Comparison of ENCODE assay signal across 8 cellular contexts in genomic region chr19:29714371-29714952, GRCh38. TPM values are rescaled to one million over a fixed set of nuclear protein-coding genes. Genes with fewer than 3 reads are reported as not detected.
DNase-seq lines count a peak whose midpoint lies in the region; ATAC-seq lines count a peak whose summit lies in the region.

No MANE protein-coding gene starts in this region.

- peak overlapping the region; percentile 76 for H3K4me3 ChIP-seq in ectodermal cell (ENCODE audit: insufficient read depth, low read depth, low read length)
- peak overlapping the region; percentile 95 for H3K4me3 ChIP-seq in naive thymus-derived CD4-positive, alpha-beta T cell (ENCODE audit: low read length)

- peaks cover 19% of the 10 kb centered on the region for H3K36me3 Mint-ChIP-seq in T-helper 1 cell treated with Interleukin-12 subunit alpha and Interleukin-12 subunit beta and Interleukin-4 antibody, amounts not matched to agents 30 μg/mL and 1 μg/mL, for 36 hours (ENCODE audit: low read depth)
- H3K36me3 Mint-ChIP-seq in naive thymus-derived CD4-positive, alpha-beta T cell = peaks cover 0 to 13% (median 0%) of the 10 kb centered on the region in 5 donors

- H3K4me1 ChIP-seq in ectodermal cell (ENCODE audit: control insufficient read depth, insufficient read depth, low read length) = peaks cover 14% of the 10 kb centered on the region
- H3K4me1 ChIP-seq in naive thymus-derived CD4-positive, alpha-beta T cell (ENCODE audit: control insufficient read depth in 2 of 2, insufficient read depth in 2 of 2, low read length in 2 of 2) = peaks cover 52 to 65% of the 10 kb centered on the region in 2 donors

- H3K27ac ChIP-seq in ectodermal cell (ENCODE audit: insufficient read depth, low read depth, low read length, poor library complexity, severe bottlenecking) = no peak overlapping the region
- peak overlapping the region; percentile 97 for H3K27ac ChIP-seq in naive thymus-derived CD4-positive, alpha-beta T cell (ENCODE audit: low read depth, low read length)

- no peaks in the 10 kb centered on the region for H3K9me3 Mint-ChIP-seq in T-helper 1 cell treated with Interleukin-12 subunit alpha and Interleukin-12 subunit beta and Interleukin-4 antibody, amounts not matched to agents 30 μg/mL and 1 μg/mL, for 36 hours
- peaks cover 0 to 2% (median 0%) of the 10 kb centered on the region in 11 donors for H3K9me3 Mint-ChIP-seq in naive thymus-derived CD4-positive, alpha-beta T cell

- peak in 3 of 9 donors; percentile 64 to 83 (median 81) for DNase-seq in naive thymus-derived CD4-positive, alpha-beta T cell
- DNase-seq in DMS53 (lab: John Stamatoyannopoulos, UW) (no peak), GOT3 (lab: John Stamatoyannopoulos, UW) (no peak), KG1 (lab: John Stamatoyannopoulos, UW) (no peak)

- peak; percentile 18 for ATAC-seq in GM18861 (IDR thresholded peaks at IDR 0.05; ENCODE audit: unreplicated experiment)
- peak; percentile 14 for ATAC-seq in HG02678 (IDR thresholded peaks at IDR 0.05; ENCODE audit: unreplicated experiment)
- peak; percentile 66 for ATAC-seq in naive thymus-derived CD4-positive, alpha-beta T cell

- no peaks in the 10 kb centered on the region for H3K27me3 ChIP-seq in ectodermal cell (ENCODE audit: control insufficient read depth, insufficient read depth, low read length, poor library complexity, severe bottlenecking)
- no peaks in the 10 kb centered on the region for H3K27me3 ChIP-seq in naive thymus-derived CD4-positive, alpha-beta T cell (ENCODE audit: control insufficient read depth in 2 of 2, insufficient read depth in 2 of 2, low read length in 2 of 2)

- no peaks in the 10 kb centered on the region for H3K9me3 ChIP-seq in ectodermal cell (ENCODE audit: control insufficient read depth, low read length)
- H3K9me3 ChIP-seq in naive thymus-derived CD4-positive, alpha-beta T cell (ENCODE audit: control insufficient read depth in 2 of 3, low read length in 3 of 3) = no peaks in the 10 kb centered on the region

- H3K4me1 Mint-ChIP-seq in T-helper 1 cell treated with Interleukin-12 subunit alpha and Interleukin-12 subunit beta and Interleukin-4 antibody, amounts not matched to agents 30 μg/mL and 1 μg/mL, for 36 hours (ENCODE audit: low read depth) = peaks cover 45% of the 10 kb centered on the region
- peaks cover 50 to 67% (median 64%) of the 10 kb centered on the region in 7 donors for H3K4me1 Mint-ChIP-seq in naive thymus-derived CD4-positive, alpha-beta T cell

- no peaks in the 10 kb centered on the region for H3K27me3 Mint-ChIP-seq in T-helper 1 cell treated with Interleukin-12 subunit alpha and Interleukin-12 subunit beta and Interleukin-4 antibody, amounts not matched to agents 30 μg/mL and 1 μg/mL, for 36 hours (ENCODE audit: low read depth)
- H3K27me3 Mint-ChIP-seq in naive thymus-derived CD4-positive, alpha-beta T cell = no peaks in the 10 kb centered on the region

- H3K4me3 Mint-ChIP-seq in T-helper 1 cell treated with Interleukin-12 subunit alpha and Interleukin-12 subunit beta and Interleukin-4 antibody, amounts not matched to agents 30 μg/mL and 1 μg/mL, for 36 hours = peak overlapping the region; percentile 99
- peak overlapping the region; percentile 72 to 92 (median 90) for H3K4me3 Mint-ChIP-seq in naive thymus-derived CD4-positive, alpha-beta T cell

- POLR2A ChIA-PET in naive thymus-derived CD4-positive, alpha-beta T cell (lab: Charles Lee) = interaction anchor here (0.7 to 9.1 kb wide), 14 partner anchors 10 to 227 kb away, joined by 3 to 198 read pairs (median 12); partner anchors contain the start of genes PLEKHF1, POP4 and URI1

- H3K27ac Mint-ChIP-seq in T-helper 1 cell treated with Interleukin-12 subunit alpha and Interleukin-12 subunit beta and Interleukin-4 antibody, amounts not matched to agents 30 μg/mL and 1 μg/mL, for 36 hours = peak overlapping the region; percentile 99
- H3K27ac Mint-ChIP-seq in naive thymus-derived CD4-positive, alpha-beta T cell = peak overlapping the region; percentile 85 to 99 (median 94)

- CTCF ChIA-PET in naive thymus-derived CD4-positive, alpha-beta T cell (lab: Charles Lee) = interaction anchor here (0.7 to 8.0 kb wide), 7 partner anchors 18 to 108 kb away, joined by 3 to 180 read pairs (median 39); partner anchors contain the start of genes PLEKHF1 and POP4

- 61 to 66% methylated on average over 12 of the region's 15 CpGs for WGBS in ectodermal cell, 2 experiments

- H3K36me3 ChIP-seq in ectodermal cell (ENCODE audit: control insufficient read depth, insufficient read depth, low read length) = no peaks in the 10 kb centered on the region
- H3K36me3 ChIP-seq in naive thymus-derived CD4-positive, alpha-beta T cell (ENCODE audit: control insufficient read depth in 2 of 3, insufficient read depth in 3 of 3, low read length in 3 of 3) = no peaks in the 10 kb centered on the region

- intact Hi-C loops in naive thymus-derived CD4-positive, alpha-beta T cell (cut with micrococcal nuclease) = loop anchor here (1.0 to 10.0 kb wide), 6 partner anchors 42 to 250 kb away; partner anchors contain the start of genes PLEKHF1 (in 1 of the 2) and VSTM2B (in 1 of the 2)

RNA-seq across cellular contexts. Expression of gene C19orf12, which starts 0.6 kb away (rescaled TPM):
- polyA plus RNA-seq in ectodermal cell (2013, experiment 1 of 4) = 29.7 TPM
- 31.6 TPM for polyA plus RNA-seq in ectodermal cell (2013, experiment 2 of 4)
- polyA plus RNA-seq in ectodermal cell (2013, experiment 3 of 4) = 25.5 TPM
- 27.8 TPM for polyA plus RNA-seq in ectodermal cell (2013, experiment 4 of 4)
- total RNA-seq in naive thymus-derived CD4-positive, alpha-beta T cell = 10 to 100 TPM; 19.8 to 51.5 (median 24.6) TPM
- 10 to 100 TPM; 17.6 to 23.3 TPM for polyA plus RNA-seq in naive thymus-derived CD4-positive, alpha-beta T cell

RNA-seq across cellular contexts. Expression of gene PLEKHF1, which starts 49.2 kb away (rescaled TPM):
- 0.56 TPM for polyA plus RNA-seq in ectodermal cell (2013, experiment 1 of 4)
- 0.41 TPM for polyA plus RNA-seq in ectodermal cell (2013, experiment 2 of 4)
- polyA plus RNA-seq in ectodermal cell (2013, experiment 3 of 4) = 0.43 TPM
- polyA plus RNA-seq in ectodermal cell (2013, experiment 4 of 4) = 0.36 TPM
- total RNA-seq in naive thymus-derived CD4-positive, alpha-beta T cell = 10 to 100 TPM; 11.1 to 47.2 (median 17.5) TPM
- polyA plus RNA-seq in naive thymus-derived CD4-positive, alpha-beta T cell = 10 to 100 TPM; 11.5 to 37.6 TPM

Comparison
In these comparisons a context has a peak if more than half of its experiments do, and no peak if none do; other contexts are left out.
1. ATAC-seq: peak in every context shown above with its lines; median percentile 66 in naive thymus-derived CD4-positive, alpha-beta T cell; 18 in GM18861; 14 in HG02678.